ENCODE assay signal across 29 cellular contexts in genomic region chr19:53670345-53670744, GRCh38. TPM values are rescaled to one million over a fixed set of nuclear protein-coding genes. Genes with fewer than 3 reads are reported as not detected.
"Had no signal": no experiment of that assay in that cellular context is flagged by ENCODE, and none has a peak within 500 bp of the region (broad histone marks: within the 10 kb centered on the region; RNA-seq: fewer than 3 reads in every experiment).

No MANE protein-coding gene starts in this region.

- H3K4me3 Mint-ChIP-seq: T-cell had no signal

- H3K36me3 Mint-ChIP-seq: T-cell had no signal

- H3K36me3 ChIP-seq: MG63, Peyer's patch, SJSA1 had no signal

- H3K27ac Mint-ChIP-seq: T-cell had no signal

- H3K27me3 Mint-ChIP-seq: T-cell had no signal

- H3K27ac ChIP-seq: PC-9, Peyer's patch, SJSA1, SK-N-MC had no signal

- H3K4me3 ChIP-seq: MG63, PC-9, Peyer's patch, SJSA1, SK-N-MC had no signal

- DNase-seq: IMR-90, Karpas-422, KG1, MG63, NCI-H1092, NCI-H1105 treated with DMSO at 0.1 percent for 48 hours, NCI-H1417 treated with DMSO at 0.1 percent for 48 hours, NCI-H146, NCI-H1694 treated with DMSO at 0.1 percent for 48 hours, NCI-H1930, NCI-H2081, NCI-H2107, NCI-H2227 treated with DMSO at 0.1 percent for 48 hours, NCI-H524, NCI-H526 treated with DMSO at 0.1 percent for 48 hours, NCI-H774, PC-9, Peyer's patch, Right ventricle myocardium superior, SIG-M5, SW 1271, T-cell had no signal

- H3K4me1 Mint-ChIP-seq: T-cell had no signal

- ATAC-seq: HepG2, T-cell had no signal

- H2AFZ ChIP-seq: PC-9 had no signal

- H3K27me3 ChIP-seq: Peyer's patch, SJSA1 had no signal

- H3K9me3 ChIP-seq: MG63, Peyer's patch, SJSA1 had no signal

- H3K4me1 ChIP-seq: Peyer's patch, SJSA1 had no signal

- H3K4me2 ChIP-seq: PC-9 had no signal

RNA-seq across cellular contexts. Expression of gene DPRX, which starts 38.5 kb away (rescaled TPM):
- total RNA-seq: HepG2, HT-29, IMR-90, NCI-H460, OCI-LY7, PC-9, Peyer's patch, Right ventricle myocardium superior, RPMI7951, SJSA1, T-cell had no signal
- polyA plus RNA-seq: HepG2, IMR-90 had no signal
